ENCODE assay signal across 8 cellular contexts in genomic region chr6:159169557-159170332, GRCh38. TPM values are rescaled to one million over a fixed set of nuclear protein-coding genes. Genes with fewer than 3 reads are reported as not detected.
DNase-seq lines count a peak whose midpoint lies in the region; ATAC-seq and TF ChIP-seq lines count a peak whose summit lies in the region.

No MANE protein-coding gene starts in this region.

- H3K27me3 ChIP-seq in ACC112 (ENCODE audit: insufficient read depth, low read length), result peaks cover 79% of the 10 kb centered on the region
- H3K27me3 ChIP-seq in mesenchymal stem cell (ENCODE audit: control insufficient read depth in 1 of 2, insufficient read depth in 1 of 2, low read length in 2 of 2), result peaks cover 17 to 58% of the 10 kb centered on the region in 2 experiments
- H3K27me3 ChIP-seq in transverse colon, result peaks cover 92% of the 10 kb centered on the region

- no peak for TF ChIP-seq EP300 in transverse colon (IDR thresholded peaks at IDR 0.05; ENCODE audit: low read depth)

- H4K8ac ChIP-seq in mesenchymal stem cell (ENCODE audit: low read length), result no peak overlapping the region

- H3K9ac ChIP-seq in mesenchymal stem cell (ENCODE audit: low read length), result peak overlapping the region; percentile 68

- no peak overlapping the region for H2BK15ac ChIP-seq in mesenchymal stem cell (ENCODE audit: low read depth, poor library complexity, severe bottlenecking)

- in situ Hi-C loops in transverse colon (cut with MboI; ENCODE audit: low pct_ligation_motif_present in 1 of 4, low pct_unique_long_range_greater_than_20kb in 1 of 4, low sequenced_read_pairs in 3 of 4), result loop anchor here in 2 of 4 donors (10.0 to 25.0 kb wide), 2 partner anchors 475 to 768 kb away; no protein-coding TSS in a partner anchor

- no peak overlapping the region for H2AK5ac ChIP-seq in mesenchymal stem cell (ENCODE audit: low read length, severe bottlenecking)

- peak overlapping the region; percentile 80 for H3K4me2 ChIP-seq in mesenchymal stem cell (ENCODE audit: low read length, poor library complexity, severe bottlenecking)

- intact Hi-C loops in transverse colon (cut with DNase I; ENCODE audit: low total_unique reads), result no loop called here

- no peak overlapping the region for H3K18ac ChIP-seq in mesenchymal stem cell (ENCODE audit: low read depth in 1 of 2, low read length in 2 of 2)

- no peaks in the 10 kb centered on the region for H3K79me2 ChIP-seq in ACC112 (ENCODE audit: control insufficient read depth, insufficient read depth, low read length, unreplicated experiment)

- H3K4ac ChIP-seq in mesenchymal stem cell (ENCODE audit: low read depth in 1 of 2, low read length in 2 of 2), result no peak overlapping the region

- no peaks in the 10 kb centered on the region for H3K79me1 ChIP-seq in mesenchymal stem cell (replicated peaks; ENCODE audit: low read length, poor library complexity, severe bottlenecking)

- H3K9me3 ChIP-seq in mesenchymal stem cell (ENCODE audit: control insufficient read depth, low read length), result no peaks in the 10 kb centered on the region
- H3K9me3 ChIP-seq in transverse colon, result no peaks in the 10 kb centered on the region

- DNase-seq in NCI-H69 (lab: John Stamatoyannopoulos, UW) (peak; percentile 48), coronary artery (ENCODE audit: low spot score) (no peak), mesenchymal stem cell (peak; percentile 30), transverse colon (no peak), GM19240 (ENCODE audit: insufficient read length, low spot score) (no peak), NCI-H2227 (lab: John Stamatoyannopoulos, UW; ENCODE audit: unreplicated experiment) (no peak)

- TF ChIP-seq POLR2A in transverse colon (IDR thresholded peaks at IDR 0.05), result no peak

- no peak overlapping the region for H2BK120ac ChIP-seq in mesenchymal stem cell (ENCODE audit: low read depth, low read length)

- H3K27ac ChIP-seq in ACC112 (ENCODE audit: low read depth, low read length) (no peak overlapping the region), coronary artery (no peak overlapping the region), mesenchymal stem cell (ENCODE audit: low read length, poor library complexity, severe bottlenecking) (no peak overlapping the region), transverse colon (no peak overlapping the region)

- 5% methylated on average over 78 of the region's 87 CpGs for WGBS in mesenchymal stem cell
- WGBS in transverse colon (ENCODE audit: low coverage in 1 of 2), 2 donors, result 4% methylated on average over 82 of the region's 87 CpGs; no CpG with 5 or more reads in 1 of the 2 donors

- no peak overlapping the region for H2AFZ ChIP-seq in ACC112 (ENCODE audit: low read length, unreplicated experiment)
- no peak overlapping the region for H2AFZ ChIP-seq in mesenchymal stem cell (ENCODE audit: low read depth, low read length)

- H3K14ac ChIP-seq in mesenchymal stem cell (ENCODE audit: low read length in 2 of 2), result no peak overlapping the region

- H3K4me1 ChIP-seq in ACC112 (ENCODE audit: control insufficient read depth, insufficient read depth, low read length, unreplicated experiment), result peaks cover 3% of the 10 kb centered on the region
- H3K4me1 ChIP-seq in mesenchymal stem cell (ENCODE audit: control insufficient read depth, insufficient read depth, low read depth, low read length), result peaks cover 14% of the 10 kb centered on the region
- H3K4me1 ChIP-seq in transverse colon, result peaks cover 0 to 18% (median 11%) of the 10 kb centered on the region in 4 donors

- H3K36me3 ChIP-seq in ACC112 (ENCODE audit: insufficient read depth, low read length) (no peaks in the 10 kb centered on the region), mesenchymal stem cell (ENCODE audit: control insufficient read depth in 1 of 2, insufficient read depth in 2 of 2, low read depth in 1 of 2, low read length in 2 of 2) (no peaks in the 10 kb centered on the region), transverse colon (no peaks in the 10 kb centered on the region)

- TF ChIP-seq CTCF in coronary artery (IDR thresholded peaks at IDR 0.05) (no peak), transverse colon (IDR thresholded peaks at IDR 0.05) (no peak)

- peak overlapping the region in 1 of 2 experiments; percentile 64 for H3K23ac ChIP-seq in mesenchymal stem cell (ENCODE audit: low read length in 2 of 2)

- H2BK12ac ChIP-seq in mesenchymal stem cell (ENCODE audit: low read length in 2 of 2), result no peak overlapping the region

- H3K4me3 ChIP-seq in ACC112 (ENCODE audit: low read depth, low read length) (peak overlapping the region; percentile 59), coronary artery (peak overlapping the region; percentile 67), mesenchymal stem cell (ENCODE audit: insufficient read depth in 1 of 2, low read depth in 1 of 2, low read length in 2 of 2) (peak overlapping the region; percentile 52 to 84), transverse colon (peak overlapping the region in 3 of 4 donors; percentile 18 to 44 (median 37))

- ATAC-seq in GM18867 (IDR thresholded peaks at IDR 0.05; ENCODE audit: unreplicated experiment), result peak; percentile 19

- no peak overlapping the region for H2BK5ac ChIP-seq in mesenchymal stem cell (ENCODE audit: low read depth, low read length, poor library complexity, severe bottlenecking)

- no peak overlapping the region for H4K91ac ChIP-seq in mesenchymal stem cell (ENCODE audit: low read length)

RNA-seq across cellular contexts. Expression of gene FNDC1, which starts 0.5 kb away (rescaled TPM):
- polyA plus RNA-seq in mesenchymal stem cell (2013, experiment 1 of 2), result 0.10 TPM
- polyA plus RNA-seq in mesenchymal stem cell (2013, experiment 2 of 2), result 0.07 TPM
- total RNA-seq in transverse colon, result 10 to 100 TPM in 1 of 4 donors, 1 to 10 TPM in 2, under 1 TPM in 1; 0.64 to 14.2 (median 2.4) TPM

Comparison
In these comparisons a context has a peak if more than half of its experiments do, and no peak if none do; other contexts are left out.
1. DNase-seq: peak in NCI-H69 (single experiment) and mesenchymal stem cell (single experiment); none in coronary artery (single experiment), transverse colon (single experiment), GM19240 (single experiment) and NCI-H2227 (single experiment).
2. Peak in every context shown above with its lines, with median percentiles within 50 percentile points of each other: H3K4me3 ChIP-seq.